Comparison of ENCODE assay signal across 7 cellular contexts in the genomic region with DNA sequence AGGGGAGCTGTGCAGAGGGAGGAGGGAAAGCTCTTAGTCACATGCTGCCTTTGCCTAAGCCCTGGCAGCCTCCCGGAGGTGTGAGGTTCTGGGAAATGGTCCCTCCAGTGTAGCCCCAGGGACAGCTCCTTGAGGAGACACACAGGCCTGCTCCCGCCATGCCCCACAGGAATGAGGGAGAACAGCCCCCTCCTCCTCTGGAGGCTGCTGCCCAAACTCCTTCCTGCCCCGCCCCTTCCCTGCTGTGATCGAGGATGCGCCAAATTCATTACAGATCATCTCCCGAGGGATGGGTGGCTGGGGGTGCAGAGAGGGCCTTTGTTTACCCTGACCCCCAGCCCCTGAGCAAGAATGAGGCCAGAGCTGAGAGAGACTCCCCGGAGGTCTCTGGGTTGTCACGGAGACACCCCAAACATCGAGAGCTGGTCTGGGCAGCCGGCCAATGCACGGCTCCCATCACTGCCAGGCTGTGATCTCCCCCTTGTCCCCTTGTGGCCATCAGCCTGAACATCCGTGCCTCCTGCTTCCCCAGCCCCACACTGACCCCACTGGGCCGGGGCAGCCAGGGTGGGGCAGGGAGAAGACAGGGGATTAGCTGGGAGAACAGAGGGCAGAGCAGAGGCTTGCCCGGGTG. TPM values are rescaled to one million over a fixed set of nuclear protein-coding genes. Genes with fewer than 3 reads are reported as not detected.
DNase-seq lines count a peak whose midpoint lies in the region; ATAC-seq and TF ChIP-seq lines count a peak whose summit lies in the region.

No MANE protein-coding gene starts in this region.

- H3K9ac ChIP-seq in subcutaneous abdominal adipose tissue (ENCODE audit: low read length in 5 of 5): peak overlapping the region in 1 of 5 donors; percentile 21

- H3K4me3 Mint-ChIP-seq in HFFc6 (no peak overlapping the region), WTC11 (no peak overlapping the region)

- peaks cover 0 to 25% (median 2%) of the 10 kb centered on the region in 5 donors for H3K36me3 ChIP-seq in subcutaneous abdominal adipose tissue (ENCODE audit: control insufficient read depth in 5 of 5, insufficient read depth in 5 of 5, low read length in 5 of 5)

- ATAC-seq in WTC11 (peak; percentile 23), left ventricle myocardium superior (peak; percentile 35), HG03432 (IDR thresholded peaks at IDR 0.05; ENCODE audit: unreplicated experiment) (no peak)

- H3K27me3 Mint-ChIP-seq in HFFc6 (ENCODE audit: insufficient read depth) (peaks cover 10% of the 10 kb centered on the region), WTC11 (ENCODE audit: low read depth) (no peaks in the 10 kb centered on the region; the same call in 1 of the 2 replicates)

- peak overlapping the region in 1 of 5 donors; percentile 8 for H3K4me3 ChIP-seq in subcutaneous abdominal adipose tissue (ENCODE audit: low read depth in 1 of 5, low read length in 5 of 5)

- POLR2A ChIA-PET in WTC11 (lab: Charles Lee): no interaction called here

- peaks cover 19% of the 10 kb centered on the region for H3K4me1 Mint-ChIP-seq in HFFc6 (ENCODE audit: low read depth)
- peaks cover 2% of the 10 kb centered on the region; the same call in 1 of the 2 replicates for H3K4me1 Mint-ChIP-seq in WTC11

- H3K4me1 ChIP-seq in subcutaneous abdominal adipose tissue (ENCODE audit: control insufficient read depth in 5 of 5, insufficient read depth in 5 of 5, low read length in 5 of 5): peaks cover 6 to 30% (median 27%) of the 10 kb centered on the region in 5 donors

- TF ChIP-seq CTCF in HFFc6 (IDR thresholded peaks at IDR 0.05) (peak; percentile 46; the same call in 1 of the 2 replicates), WTC11 (IDR thresholded peaks at IDR 0.05) (no peak)

- H3K27ac Mint-ChIP-seq in HFFc6 (peak overlapping the region; percentile 38; the same call in 1 of the 2 replicates), WTC11 (no peak overlapping the region)

- H3K9me3 Mint-ChIP-seq in HFFc6 (no peaks in the 10 kb centered on the region), WTC11 (no peaks in the 10 kb centered on the region)

- DNase-seq in HFFc6: no peak
- DNase-seq in WTC11 (ENCODE audit: low spot score): no peak
- peak; percentile 61 for DNase-seq in left ventricle myocardium superior
- no peak for DNase-seq in SK-N-DZ (ENCODE audit: low spot score)
- DNase-seq in activated naive CD4-positive, alpha-beta T cell (lab: John Stamatoyannopoulos, UW): no peak

- H3K27me3 ChIP-seq in subcutaneous abdominal adipose tissue (ENCODE audit: control insufficient read depth in 5 of 5, insufficient read depth in 4 of 5, low read length in 5 of 5): peaks cover 3 to 18% (median 7%) of the 10 kb centered on the region in 5 donors

- CTCF ChIA-PET in WTC11 (lab: Charles Lee): interaction anchor here (0.6 to 3.5 kb wide), 12 partner anchors 8 to 149 kb away, joined by 3 to 23 read pairs (median 4); no protein-coding TSS in a partner anchor

- peak overlapping the region; percentile 85 for H3K27ac ChIP-seq in subcutaneous abdominal adipose tissue (ENCODE audit: low read depth, low read length)

- no peaks in the 10 kb centered on the region for H3K36me3 Mint-ChIP-seq in HFFc6 (ENCODE audit: low read depth)
- H3K36me3 Mint-ChIP-seq in WTC11: no peaks in the 10 kb centered on the region

- H3K9me3 ChIP-seq in subcutaneous abdominal adipose tissue (ENCODE audit: control insufficient read depth in 5 of 5, low read length in 5 of 5): peaks cover 0 to 4% (median 0%) of the 10 kb centered on the region in 5 donors

- intact Hi-C loops in left ventricle myocardium superior (cut with micrococcal nuclease): no loop called here

TF ChIP-seq in WTC11, 78 proteins besides CTCF, POLR2A, EP300 and RAD21:
- no peak for TF ChIP-seq CBFB (CRISPR knock-in tag; IDR thresholded peaks at IDR 0.05; ENCODE audit: low read depth)
- TF ChIP-seq ZNF138 (CRISPR knock-in tag; conservative IDR thresholded peaks at IDR 0.05): no peak
- TF ChIP-seq JAZF1 (CRISPR knock-in tag; IDR thresholded peaks at IDR 0.05): no peak
- TF ChIP-seq, protein P1, sequence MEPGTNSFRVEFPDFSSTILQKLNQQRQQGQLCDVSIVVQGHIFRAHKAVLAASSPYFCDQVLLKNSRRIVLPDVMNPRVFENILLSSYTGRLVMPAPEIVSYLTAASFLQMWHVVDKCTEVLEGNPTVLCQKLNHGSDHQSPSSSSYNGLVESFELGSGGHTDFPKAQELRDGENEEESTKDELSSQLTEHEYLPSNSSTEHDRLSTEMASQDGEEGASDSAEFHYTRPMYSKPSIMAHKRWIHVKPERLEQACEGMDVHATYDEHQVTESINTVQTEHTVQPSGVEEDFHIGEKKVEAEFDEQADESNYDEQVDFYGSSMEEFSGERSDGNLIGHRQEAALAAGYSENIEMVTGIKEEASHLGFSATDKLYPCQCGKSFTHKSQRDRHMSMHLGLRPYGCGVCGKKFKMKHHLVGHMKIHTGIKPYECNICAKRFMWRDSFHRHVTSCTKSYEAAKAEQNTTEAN (CRISPR knock-in tag; IDR thresholded peaks at IDR 0.05): no peak
- TF ChIP-seq, protein P2, sequence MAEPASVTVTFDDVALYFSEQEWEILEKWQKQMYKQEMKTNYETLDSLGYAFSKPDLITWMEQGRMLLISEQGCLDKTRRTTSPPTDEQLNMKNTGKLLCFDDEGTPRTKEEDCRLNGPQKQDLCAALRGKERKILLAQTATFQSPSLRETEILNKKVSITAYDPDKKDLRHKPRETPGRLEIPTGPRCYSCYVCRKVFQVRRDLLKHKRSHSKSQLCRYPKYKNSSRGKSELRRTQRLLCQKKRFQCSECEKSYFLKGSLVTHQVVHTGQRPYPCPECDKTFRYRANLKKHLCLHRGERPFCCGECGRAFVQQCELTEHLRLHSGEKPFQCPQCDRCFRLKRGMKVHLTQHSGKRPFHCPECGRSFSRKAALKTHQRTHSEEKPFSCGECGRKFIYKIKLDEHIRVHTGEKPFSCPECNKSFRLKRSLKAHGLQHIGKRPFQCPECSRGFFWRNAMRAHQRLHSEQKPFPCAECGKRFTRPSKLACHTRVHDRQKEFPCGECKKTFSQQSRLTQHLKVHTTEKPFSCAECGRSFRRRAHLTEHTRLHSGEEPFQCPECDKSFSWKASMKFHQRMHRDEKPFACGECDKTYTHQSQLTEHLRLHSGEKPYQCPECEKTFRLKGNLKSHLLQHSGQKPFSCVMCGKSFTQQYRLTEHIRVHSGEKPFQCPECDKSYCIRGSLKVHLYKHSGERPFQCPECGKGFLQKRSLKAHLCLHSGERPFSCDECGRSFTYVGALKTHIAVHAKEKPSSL (CRISPR knock-in tag; conservative IDR thresholded peaks at IDR 0.05): no peak
- TF ChIP-seq TEAD4 (CRISPR knock-in tag; IDR thresholded peaks at IDR 0.05): no peak
- no peak for TF ChIP-seq NR3C1 (CRISPR knock-in tag; conservative IDR thresholded peaks at IDR 0.05; ENCODE audit: low read depth)
- no peak for TF ChIP-seq TP53 (CRISPR knock-in tag; IDR thresholded peaks at IDR 0.05)
- no peak for TF ChIP-seq MYBL2 (CRISPR knock-in tag; IDR thresholded peaks at IDR 0.05)
- TF ChIP-seq NFYB (CRISPR knock-in tag; conservative IDR thresholded peaks at IDR 0.05; ENCODE audit: low read depth): no peak
- TF ChIP-seq NFATC4 (CRISPR knock-in tag; IDR thresholded peaks at IDR 0.05): no peak
- TF ChIP-seq NR2C2 (CRISPR knock-in tag; IDR thresholded peaks at IDR 0.05): no peak
- TF ChIP-seq, protein P3, sequence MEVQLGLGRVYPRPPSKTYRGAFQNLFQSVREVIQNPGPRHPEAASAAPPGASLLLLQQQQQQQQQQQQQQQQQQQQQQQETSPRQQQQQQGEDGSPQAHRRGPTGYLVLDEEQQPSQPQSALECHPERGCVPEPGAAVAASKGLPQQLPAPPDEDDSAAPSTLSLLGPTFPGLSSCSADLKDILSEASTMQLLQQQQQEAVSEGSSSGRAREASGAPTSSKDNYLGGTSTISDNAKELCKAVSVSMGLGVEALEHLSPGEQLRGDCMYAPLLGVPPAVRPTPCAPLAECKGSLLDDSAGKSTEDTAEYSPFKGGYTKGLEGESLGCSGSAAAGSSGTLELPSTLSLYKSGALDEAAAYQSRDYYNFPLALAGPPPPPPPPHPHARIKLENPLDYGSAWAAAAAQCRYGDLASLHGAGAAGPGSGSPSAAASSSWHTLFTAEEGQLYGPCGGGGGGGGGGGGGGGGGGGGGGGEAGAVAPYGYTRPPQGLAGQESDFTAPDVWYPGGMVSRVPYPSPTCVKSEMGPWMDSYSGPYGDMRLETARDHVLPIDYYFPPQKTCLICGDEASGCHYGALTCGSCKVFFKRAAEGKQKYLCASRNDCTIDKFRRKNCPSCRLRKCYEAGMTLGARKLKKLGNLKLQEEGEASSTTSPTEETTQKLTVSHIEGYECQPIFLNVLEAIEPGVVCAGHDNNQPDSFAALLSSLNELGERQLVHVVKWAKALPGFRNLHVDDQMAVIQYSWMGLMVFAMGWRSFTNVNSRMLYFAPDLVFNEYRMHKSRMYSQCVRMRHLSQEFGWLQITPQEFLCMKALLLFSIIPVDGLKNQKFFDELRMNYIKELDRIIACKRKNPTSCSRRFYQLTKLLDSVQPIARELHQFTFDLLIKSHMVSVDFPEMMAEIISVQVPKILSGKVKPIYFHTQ (CRISPR knock-in tag; IDR thresholded peaks at IDR 0.05): no peak
- TF ChIP-seq FOXP1 (CRISPR knock-in tag; IDR thresholded peaks at IDR 0.05; ENCODE audit: borderline replicate concordance): no peak
- no peak for TF ChIP-seq RORB (CRISPR knock-in tag; IDR thresholded peaks at IDR 0.05)

RNA-seq across cellular contexts. Expression of a gene that starts 8.4 kb away (rescaled TPM):
- total RNA-seq in HFFc6 (2021; fragmentation: NEBNext Ultra II Directional; extraction: Animal tissue kit (Norgen Biotek cat#: 25700)): under 1 TPM in 1 of 6 experiments, not detected in 5; 0.17 TPM
- total RNA-seq in WTC11 (2021): 1.2 to 1.5 TPM (median 1.4 TPM) in 3 replicates
- total RNA-seq in left ventricle myocardium superior: 0.52 TPM
- 0.07 TPM in 1 of 2 replicates, not detected in the other for polyA plus RNA-seq in SK-N-DZ (2014; cell fraction: cytosol; rRNA removed)
- 0.32 TPM in 1 of 2 replicates, not detected in the other for polyA plus RNA-seq in SK-N-DZ (2014; cell fraction: nucleus; rRNA removed)

RNA-seq across cellular contexts. Expression of a gene that starts 32.0 kb away (rescaled TPM):
- total RNA-seq in HFFc6 (2021; fragmentation: NEBNext Ultra II Directional; extraction: Animal tissue kit (Norgen Biotek cat#: 25700)): 1 to 10 TPM; 1.5 to 2.5 (median 2.0) TPM
- total RNA-seq in WTC11 (2021): 3.7 to 5.1 TPM (median 5.0 TPM) in 3 replicates
- total RNA-seq in left ventricle myocardium superior: 84.0 TPM
- 0.78 and 2.9 TPM in 2 replicates for polyA plus RNA-seq in SK-N-DZ (2014; cell fraction: cytosol; rRNA removed)
- 4.7 and 18.7 TPM in 2 replicates for polyA plus RNA-seq in SK-N-DZ (2014; cell fraction: nucleus; rRNA removed)

Comparison
In these comparisons a context has a peak if more than half of its experiments do, and no peak if none do; other contexts are left out.
1. RNA of a gene that starts 32.0 kb away (total RNA-seq): 84.0 TPM in left ventricle myocardium superior (single experiment); 3.7 to 5.1 TPM in WTC11 and 1.5 to 2.5 TPM in HFFc6; every median in the first group is over 10 times any median in the second.